ENCODE assay signal across 3 cellular contexts in the genomic region with DNA sequence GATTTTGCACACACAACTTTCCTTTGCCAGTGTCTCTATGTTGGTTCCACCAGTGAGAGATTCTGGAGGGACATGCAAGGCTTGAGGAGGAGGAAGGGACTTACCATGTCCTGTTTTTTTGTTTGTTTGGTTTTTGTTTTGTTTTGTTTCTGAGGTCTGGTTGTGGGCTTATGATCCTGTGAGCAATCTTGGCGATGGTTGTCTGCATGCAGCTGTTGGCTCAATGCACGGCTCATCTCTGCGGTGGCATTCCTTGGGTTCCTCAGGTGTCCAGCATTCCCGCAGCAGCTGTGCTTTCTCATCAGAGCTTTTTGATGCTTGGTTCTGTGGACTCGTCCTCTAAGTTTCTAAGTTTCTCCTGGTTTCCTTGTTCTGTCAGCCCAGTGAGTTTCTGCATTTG.
TF ChIP-seq lines count a peak whose summit lies in the region.

No MANE protein-coding gene starts in this region.

TF ChIP-seq in liver, 16 proteins besides CTCF, POLR2A, EP300 and RAD21:
- no peak for TF ChIP-seq GABPA (IDR thresholded peaks at IDR 0.05 in 1 of 2, conservative IDR thresholded peaks at IDR 0.05 in 1 of 2)
- TF ChIP-seq TAF1 (conservative IDR thresholded peaks at IDR 0.05): no peak
- no peak for TF ChIP-seq YY1 (IDR thresholded peaks at IDR 0.05)
- no peak for TF ChIP-seq JUND (IDR thresholded peaks at IDR 0.05)
- TF ChIP-seq HNF4A (conservative IDR thresholded peaks at IDR 0.05): no peak
- no peak for TF ChIP-seq RXRA (IDR thresholded peaks at IDR 0.05)
- TF ChIP-seq FOXA2 (IDR thresholded peaks at IDR 0.05): no peak
- TF ChIP-seq FOXA1 (IDR thresholded peaks at IDR 0.05): no peak
- TF ChIP-seq, protein P1, sequence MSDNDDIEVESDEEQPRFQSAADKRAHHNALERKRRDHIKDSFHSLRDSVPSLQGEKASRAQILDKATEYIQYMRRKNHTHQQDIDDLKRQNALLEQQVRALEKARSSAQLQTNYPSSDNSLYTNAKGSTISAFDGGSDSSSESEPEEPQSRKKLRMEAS (IDR thresholded peaks at IDR 0.05): no peak
- TF ChIP-seq, protein P2, sequence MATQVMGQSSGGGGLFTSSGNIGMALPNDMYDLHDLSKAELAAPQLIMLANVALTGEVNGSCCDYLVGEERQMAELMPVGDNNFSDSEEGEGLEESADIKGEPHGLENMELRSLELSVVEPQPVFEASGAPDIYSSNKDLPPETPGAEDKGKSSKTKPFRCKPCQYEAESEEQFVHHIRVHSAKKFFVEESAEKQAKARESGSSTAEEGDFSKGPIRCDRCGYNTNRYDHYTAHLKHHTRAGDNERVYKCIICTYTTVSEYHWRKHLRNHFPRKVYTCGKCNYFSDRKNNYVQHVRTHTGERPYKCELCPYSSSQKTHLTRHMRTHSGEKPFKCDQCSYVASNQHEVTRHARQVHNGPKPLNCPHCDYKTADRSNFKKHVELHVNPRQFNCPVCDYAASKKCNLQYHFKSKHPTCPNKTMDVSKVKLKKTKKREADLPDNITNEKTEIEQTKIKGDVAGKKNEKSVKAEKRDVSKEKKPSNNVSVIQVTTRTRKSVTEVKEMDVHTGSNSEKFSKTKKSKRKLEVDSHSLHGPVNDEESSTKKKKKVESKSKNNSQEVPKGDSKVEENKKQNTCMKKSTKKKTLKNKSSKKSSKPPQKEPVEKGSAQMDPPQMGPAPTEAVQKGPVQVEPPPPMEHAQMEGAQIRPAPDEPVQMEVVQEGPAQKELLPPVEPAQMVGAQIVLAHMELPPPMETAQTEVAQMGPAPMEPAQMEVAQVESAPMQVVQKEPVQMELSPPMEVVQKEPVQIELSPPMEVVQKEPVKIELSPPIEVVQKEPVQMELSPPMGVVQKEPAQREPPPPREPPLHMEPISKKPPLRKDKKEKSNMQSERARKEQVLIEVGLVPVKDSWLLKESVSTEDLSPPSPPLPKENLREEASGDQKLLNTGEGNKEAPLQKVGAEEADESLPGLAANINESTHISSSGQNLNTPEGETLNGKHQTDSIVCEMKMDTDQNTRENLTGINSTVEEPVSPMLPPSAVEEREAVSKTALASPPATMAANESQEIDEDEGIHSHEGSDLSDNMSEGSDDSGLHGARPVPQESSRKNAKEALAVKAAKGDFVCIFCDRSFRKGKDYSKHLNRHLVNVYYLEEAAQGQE (IDR thresholded peaks at IDR 0.05): no peak
- no peak for TF ChIP-seq SP1 (IDR thresholded peaks at IDR 0.05)
TF ChIP-seq in liver: peak in this region for 0.

TF ChIP-seq in HepG2, 621 proteins besides CTCF, POLR2A, EP300 and RAD21:
- TF ChIP-seq ELF1 (CRISPR knock-in tag; IDR thresholded peaks at IDR 0.05) (no peak), ZNF207 (IDR thresholded peaks at IDR 0.05; ENCODE audit: borderline replicate concordance) (no peak), ZMYM3 (CRISPR knock-in tag; IDR thresholded peaks at IDR 0.05) (no peak)
- TF ChIP-seq, protein P3, sequence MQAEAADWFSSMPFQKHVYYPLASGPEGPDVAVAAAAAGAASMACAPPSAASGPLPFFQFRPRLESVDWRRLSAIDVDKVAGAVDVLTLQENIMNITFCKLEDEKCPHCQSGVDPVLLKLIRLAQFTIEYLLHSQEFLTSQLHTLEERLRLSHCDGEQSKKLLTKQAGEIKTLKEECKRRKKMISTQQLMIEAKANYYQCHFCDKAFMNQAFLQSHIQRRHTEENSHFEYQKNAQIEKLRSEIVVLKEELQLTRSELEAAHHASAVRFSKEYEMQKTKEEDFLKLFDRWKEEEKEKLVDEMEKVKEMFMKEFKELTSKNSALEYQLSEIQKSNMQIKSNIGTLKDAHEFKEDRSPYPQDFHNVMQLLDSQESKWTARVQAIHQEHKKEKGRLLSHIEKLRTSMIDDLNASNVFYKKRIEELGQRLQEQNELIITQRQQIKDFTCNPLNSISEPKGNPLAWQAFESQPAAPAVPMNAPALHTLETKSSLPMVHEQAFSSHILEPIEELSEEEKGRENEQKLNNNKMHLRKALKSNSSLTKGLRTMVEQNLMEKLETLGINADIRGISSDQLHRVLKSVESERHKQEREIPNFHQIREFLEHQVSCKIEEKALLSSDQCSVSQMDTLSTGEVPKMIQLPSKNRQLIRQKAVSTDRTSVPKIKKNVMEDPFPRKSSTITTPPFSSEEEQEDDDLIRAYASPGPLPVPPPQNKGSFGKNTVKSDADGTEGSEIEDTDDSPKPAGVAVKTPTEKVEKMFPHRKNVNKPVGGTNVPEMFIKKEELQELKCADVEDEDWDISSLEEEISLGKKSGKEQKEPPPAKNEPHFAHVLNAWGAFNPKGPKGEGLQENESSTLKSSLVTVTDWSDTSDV (CRISPR knock-in tag; IDR thresholded peaks at IDR 0.05): no peak

TF ChIP-seq in K562, 482 proteins besides CTCF, POLR2A, EP300 and RAD21:
- TF ChIP-seq, protein P4, sequence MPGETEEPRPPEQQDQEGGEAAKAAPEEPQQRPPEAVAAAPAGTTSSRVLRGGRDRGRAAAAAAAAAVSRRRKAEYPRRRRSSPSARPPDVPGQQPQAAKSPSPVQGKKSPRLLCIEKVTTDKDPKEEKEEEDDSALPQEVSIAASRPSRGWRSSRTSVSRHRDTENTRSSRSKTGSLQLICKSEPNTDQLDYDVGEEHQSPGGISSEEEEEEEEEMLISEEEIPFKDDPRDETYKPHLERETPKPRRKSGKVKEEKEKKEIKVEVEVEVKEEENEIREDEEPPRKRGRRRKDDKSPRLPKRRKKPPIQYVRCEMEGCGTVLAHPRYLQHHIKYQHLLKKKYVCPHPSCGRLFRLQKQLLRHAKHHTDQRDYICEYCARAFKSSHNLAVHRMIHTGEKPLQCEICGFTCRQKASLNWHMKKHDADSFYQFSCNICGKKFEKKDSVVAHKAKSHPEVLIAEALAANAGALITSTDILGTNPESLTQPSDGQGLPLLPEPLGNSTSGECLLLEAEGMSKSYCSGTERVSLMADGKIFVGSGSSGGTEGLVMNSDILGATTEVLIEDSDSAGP (CRISPR knock-in tag; IDR thresholded peaks at IDR 0.05): no peak
- no peak for TF ChIP-seq JUNB (CRISPR knock-in tag; conservative IDR thresholded peaks at IDR 0.05)
- no peak for TF ChIP-seq TAF7 (tag; IDR thresholded peaks at IDR 0.05)
- TF ChIP-seq SMARCB1 (IDR thresholded peaks at IDR 0.05; ENCODE audit: insufficient read length, low read depth): no peak
- TF ChIP-seq ESRRA (IDR thresholded peaks at IDR 0.05; ENCODE audit: borderline replicate concordance, low read depth): no peak
- TF ChIP-seq ZNF584 (CRISPR knock-in tag; IDR thresholded peaks at IDR 0.05; ENCODE audit: low read depth): no peak
- TF ChIP-seq ZFP30 (CRISPR knock-in tag; IDR thresholded peaks at IDR 0.05; ENCODE audit: borderline replicate concordance): no peak
- TF ChIP-seq, protein P5, sequence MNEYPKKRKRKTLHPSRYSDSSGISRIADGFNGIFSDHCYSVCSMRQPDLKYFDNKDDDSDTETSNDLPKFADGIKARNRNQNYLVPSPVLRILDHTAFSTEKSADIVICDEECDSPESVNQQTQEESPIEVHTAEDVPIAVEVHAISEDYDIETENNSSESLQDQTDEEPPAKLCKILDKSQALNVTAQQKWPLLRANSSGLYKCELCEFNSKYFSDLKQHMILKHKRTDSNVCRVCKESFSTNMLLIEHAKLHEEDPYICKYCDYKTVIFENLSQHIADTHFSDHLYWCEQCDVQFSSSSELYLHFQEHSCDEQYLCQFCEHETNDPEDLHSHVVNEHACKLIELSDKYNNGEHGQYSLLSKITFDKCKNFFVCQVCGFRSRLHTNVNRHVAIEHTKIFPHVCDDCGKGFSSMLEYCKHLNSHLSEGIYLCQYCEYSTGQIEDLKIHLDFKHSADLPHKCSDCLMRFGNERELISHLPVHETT (CRISPR knock-in tag; conservative IDR thresholded peaks at IDR 0.05 in 1 of 2, IDR thresholded peaks at IDR 0.05 in 1 of 2): 0 out of 4 replicates have a peak, but pooled peaks of 1 of the 2 experiments have one; percentile 27
- no peak for TF ChIP-seq NEUROD1 (IDR thresholded peaks at IDR 0.05; ENCODE audit: borderline replicate concordance, low read depth, low read length, partially characterized antibody)
